Comparison of ENCODE assay signal across 26 cellular contexts in the genomic region with DNA sequence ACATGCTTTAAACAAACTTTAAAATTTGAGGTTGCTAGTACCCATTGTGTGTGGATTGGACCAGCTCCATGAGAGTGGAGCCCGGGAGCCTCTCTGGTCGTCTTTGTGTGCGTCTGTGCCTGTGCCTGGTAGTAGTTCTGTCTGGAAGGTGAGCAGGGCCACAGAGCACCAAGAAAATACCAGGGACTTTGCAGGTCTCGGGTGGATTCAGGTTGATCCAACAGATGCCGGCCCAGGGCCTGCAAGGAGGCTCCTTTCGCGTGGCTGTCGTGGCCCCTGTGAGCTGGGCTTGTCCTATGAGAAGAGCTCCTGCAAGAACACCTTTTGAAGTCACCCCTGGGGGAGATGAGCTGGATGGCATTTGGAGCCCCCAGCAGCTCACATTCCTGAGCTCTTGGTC. TPM values are rescaled to one million over a fixed set of nuclear protein-coding genes. Genes with fewer than 3 reads are reported as not detected.
A peak's percentile ranks its signal among the peaks of the same experiment; 100 is the strongest.
DNase-seq lines count a peak whose midpoint lies in the region; ATAC-seq, FAIRE-seq and TF ChIP-seq lines count a peak whose summit lies in the region.
"Had no signal": no experiment of that assay in that cellular context is flagged by ENCODE, and none has a peak within 500 bp of the region (broad histone marks: within the 10 kb centered on the region; RNA-seq: fewer than 3 reads in every experiment).

No MANE protein-coding gene starts in this region.

- no peak overlapping the region for H3K27ac Mint-ChIP-seq in nephron progenitor cell
- H3K27ac Mint-ChIP-seq: activated CD8-positive, alpha-beta T cell treated with anti-CD3 and anti-CD28 coated beads for 36 hours; activated naive CD8-positive, alpha-beta T cell; CD8-positive, alpha-beta memory T cell; T-helper 17 cell had no signal

- H3K9me3 Mint-ChIP-seq in nephron progenitor cell: no peaks in the 10 kb centered on the region
- H3K9me3 Mint-ChIP-seq: activated CD8-positive, alpha-beta T cell treated with anti-CD3 and anti-CD28 coated beads for 36 hours; CD8-positive, alpha-beta memory T cell had no signal

- no peak for TF ChIP-seq RAD21 in A549 (conservative IDR thresholded peaks at IDR 0.05 in 1 of 2, IDR thresholded peaks at IDR 0.05 in 1 of 2)

- POLR2A ChIA-PET in A549 (lab: Yijun Ruan, JAX): no interaction called here

- H3K4me3 Mint-ChIP-seq in nephron progenitor cell: no peak overlapping the region
- H3K4me3 Mint-ChIP-seq: activated CD8-positive, alpha-beta T cell treated with anti-CD3 and anti-CD28 coated beads for 36 hours; activated naive CD8-positive, alpha-beta T cell; CD8-positive, alpha-beta memory T cell; T-helper 17 cell had no signal

- intact Hi-C loops in esophagus muscularis mucosa (cut with DNase I): loop anchor here (10.0 kb wide), 1 partner anchor 278 kb away; no protein-coding TSS in a partner anchor
- intact Hi-C loops in prostate gland (cut with DNase I): loop anchor here (5.0 to 10.0 kb wide), 2 partner anchors 291 to 478 kb away; no protein-coding TSS in a partner anchor

- H3K27me3 Mint-ChIP-seq in nephron progenitor cell (ENCODE audit: low read depth, poor library complexity): peaks cover 5% of the 10 kb centered on the region
- H3K27me3 Mint-ChIP-seq: activated naive CD8-positive, alpha-beta T cell had no signal

- peaks cover 35% of the 10 kb centered on the region for H3K4me1 ChIP-seq in A549
- H3K4me1 ChIP-seq in esophagus muscularis mucosa: peaks cover 36 to 68% (median 59%) of the 10 kb centered on the region in 4 donors
- no peaks in the 10 kb centered on the region for H3K4me1 ChIP-seq in prostate gland (replicated peaks)

- H3K27me3 ChIP-seq in esophagus muscularis mucosa: no peaks in the 10 kb centered on the region
- H3K27me3 ChIP-seq in prostate gland (replicated peaks; ENCODE audit: insufficient read depth): peaks cover 6% of the 10 kb centered on the region

- no peaks in the 10 kb centered on the region for H3K36me3 Mint-ChIP-seq in nephron progenitor cell (ENCODE audit: low read depth)
- H3K36me3 Mint-ChIP-seq: activated naive CD8-positive, alpha-beta T cell; CD8-positive, alpha-beta memory T cell had no signal

- DNase-seq in A549 (ENCODE audit: low read depth in 1 of 2, low spot score in 1 of 2): no peak
- DNase-seq in esophagus muscularis mucosa (ENCODE audit: extremely low spot score): no peak
- no peak for DNase-seq in prostate gland (ENCODE audit: low spot score)
- no peak for DNase-seq in nephron progenitor cell
- DNase-seq in medulla oblongata (ENCODE audit: extremely low spot score): no peak
- DNase-seq in DMS79 treated with DMSO at 0.1 percent for 48 hours (lab: John Stamatoyannopoulos, UW): no peak
- DNase-seq: activated CD8-positive, alpha-beta T cell treated with anti-CD3 and anti-CD28 coated beads for 36 hours; activated T-cell treated with anti-CD3 and anti-CD28 coated beads, Interleukin-2, amount 50 U/mL, for 48 hours; CD8-positive, alpha-beta memory T cell; central memory CD4-positive, alpha-beta T cell; DND-41; effector CD8-positive, alpha-beta T cell; hippocampal formation; Kasumi-1; NCI-H1105 treated with DMSO at 0.1 percent for 48 hours; NCI-H2107; NCI-H526; nucleus accumbens; SIG-M5; stimulated activated CD4-positive, alpha-beta T cell treated with anti-CD3 and anti-CD28 coated beads, Interleukin-4, amount 100 ng/mL, for 24 hours; substantia nigra; T-helper 17 cell had no signal

- FAIRE-seq in A549 (lab: Jason Lieb, UNC): no peak
- FAIRE-seq: keratinocyte had no signal

- CTCF ChIA-PET in A549 (lab: Yijun Ruan, JAX): interaction anchor here (0.9 to 1.9 kb wide), 4 partner anchors 12 to 293 kb away, joined by 3 to 8 read pairs (median 4); no protein-coding TSS in a partner anchor

- no peaks in the 10 kb centered on the region for H3K9me3 ChIP-seq in A549
- no peaks in the 10 kb centered on the region for H3K9me3 ChIP-seq in esophagus muscularis mucosa
- no peaks in the 10 kb centered on the region for H3K9me3 ChIP-seq in prostate gland

- 86% methylated on average over 8 of the region's 8 CpGs for WGBS in A549 (ENCODE audit: missing lambda C conversion rate)
- 57% methylated on average over 3 of the region's 8 CpGs for WGBS in esophagus muscularis mucosa
- 51% methylated on average over 8 of the region's 8 CpGs for WGBS in prostate gland

- H3K27ac ChIP-seq in A549 (0 out of 6 replicates have a peak overlapping the region, but pooled peaks of 1 of the 2 experiments have one; percentile 26), VCaP (peak overlapping the region; percentile 0; the same call in 1 of the 2 replicates), esophagus muscularis mucosa (replicated peaks in 1 of 4) (peak overlapping the region; percentile 54 to 71 (median 64)), prostate gland (peak overlapping the region; percentile 61 to 74)

- H3K4me3 ChIP-seq in A549 (no peak overlapping the region), esophagus muscularis mucosa (no peak overlapping the region), prostate gland (no peak overlapping the region)

- TF ChIP-seq POLR2A in A549 (IDR thresholded peaks at IDR 0.05; ENCODE audit: low read length) (no peak), esophagus muscularis mucosa (IDR thresholded peaks at IDR 0.05; ENCODE audit: low read depth) (no peak), prostate gland (IDR thresholded peaks at IDR 0.05) (no peak)

- TF ChIP-seq EP300 in A549 (IDR thresholded peaks at IDR 0.05) (no peak), esophagus muscularis mucosa (IDR thresholded peaks at IDR 0.05) (no peak)

- ATAC-seq in A549 (no peak), GM18511 (IDR thresholded peaks at IDR 0.05; ENCODE audit: unreplicated experiment) (no peak)
- ATAC-seq: activated CD8-positive, alpha-beta T cell treated with anti-CD3 and anti-CD28 coated beads for 36 hours; T-helper 17 cell had no signal

- H3K4me1 Mint-ChIP-seq in nephron progenitor cell: peaks cover 46% of the 10 kb centered on the region
- H3K4me1 Mint-ChIP-seq: CD8-positive, alpha-beta memory T cell had no signal

- no peaks in the 10 kb centered on the region for H3K36me3 ChIP-seq in esophagus muscularis mucosa
- H3K36me3 ChIP-seq in prostate gland: no peaks in the 10 kb centered on the region

- TF ChIP-seq CTCF in A549 (IDR thresholded peaks at IDR 0.05) (no peak), VCaP (conservative IDR thresholded peaks at IDR 0.05) (no peak), esophagus muscularis mucosa (IDR thresholded peaks at IDR 0.05) (no peak), prostate gland (IDR thresholded peaks at IDR 0.05) (no peak), nephron progenitor cell (IDR thresholded peaks at IDR 0.05) (no peak)

- 0 out of 3 replicates have a peak overlapping the region, but pooled peaks have one; percentile 44 for H3K4me2 ChIP-seq in A549

TF ChIP-seq in A549, 52 proteins besides CTCF, POLR2A, EP300 and RAD21 (continues in another document):
- TF ChIP-seq SREBF2 (IDR thresholded peaks at IDR 0.05) (no peak), NFE2L2 (conservative IDR thresholded peaks at IDR 0.05; ENCODE audit: low read length) (no peak), EHF (CRISPR knock-in tag; IDR thresholded peaks at IDR 0.05) (no peak), SMC3 (IDR thresholded peaks at IDR 0.05) (no peak), GATA3 (IDR thresholded peaks at IDR 0.05; ENCODE audit: borderline replicate concordance) (no peak), ZFP36 (IDR thresholded peaks at IDR 0.05; ENCODE audit: borderline replicate concordance, partially characterized antibody) (no peak), KDM5A (IDR thresholded peaks at IDR 0.05) (no peak), MAFK (IDR thresholded peaks at IDR 0.05; ENCODE audit: partially characterized antibody) (no peak), HEYL (CRISPR knock-in tag; IDR thresholded peaks at IDR 0.05) (no peak), RNF2 (IDR thresholded peaks at IDR 0.05; ENCODE audit: borderline replicate concordance, low read depth) (no peak), JUNB (IDR thresholded peaks at IDR 0.05) (no peak), CHD2 (IDR thresholded peaks at IDR 0.05; ENCODE audit: low read length, partially characterized antibody) (no peak)
- TF ChIP-seq, protein P1, sequence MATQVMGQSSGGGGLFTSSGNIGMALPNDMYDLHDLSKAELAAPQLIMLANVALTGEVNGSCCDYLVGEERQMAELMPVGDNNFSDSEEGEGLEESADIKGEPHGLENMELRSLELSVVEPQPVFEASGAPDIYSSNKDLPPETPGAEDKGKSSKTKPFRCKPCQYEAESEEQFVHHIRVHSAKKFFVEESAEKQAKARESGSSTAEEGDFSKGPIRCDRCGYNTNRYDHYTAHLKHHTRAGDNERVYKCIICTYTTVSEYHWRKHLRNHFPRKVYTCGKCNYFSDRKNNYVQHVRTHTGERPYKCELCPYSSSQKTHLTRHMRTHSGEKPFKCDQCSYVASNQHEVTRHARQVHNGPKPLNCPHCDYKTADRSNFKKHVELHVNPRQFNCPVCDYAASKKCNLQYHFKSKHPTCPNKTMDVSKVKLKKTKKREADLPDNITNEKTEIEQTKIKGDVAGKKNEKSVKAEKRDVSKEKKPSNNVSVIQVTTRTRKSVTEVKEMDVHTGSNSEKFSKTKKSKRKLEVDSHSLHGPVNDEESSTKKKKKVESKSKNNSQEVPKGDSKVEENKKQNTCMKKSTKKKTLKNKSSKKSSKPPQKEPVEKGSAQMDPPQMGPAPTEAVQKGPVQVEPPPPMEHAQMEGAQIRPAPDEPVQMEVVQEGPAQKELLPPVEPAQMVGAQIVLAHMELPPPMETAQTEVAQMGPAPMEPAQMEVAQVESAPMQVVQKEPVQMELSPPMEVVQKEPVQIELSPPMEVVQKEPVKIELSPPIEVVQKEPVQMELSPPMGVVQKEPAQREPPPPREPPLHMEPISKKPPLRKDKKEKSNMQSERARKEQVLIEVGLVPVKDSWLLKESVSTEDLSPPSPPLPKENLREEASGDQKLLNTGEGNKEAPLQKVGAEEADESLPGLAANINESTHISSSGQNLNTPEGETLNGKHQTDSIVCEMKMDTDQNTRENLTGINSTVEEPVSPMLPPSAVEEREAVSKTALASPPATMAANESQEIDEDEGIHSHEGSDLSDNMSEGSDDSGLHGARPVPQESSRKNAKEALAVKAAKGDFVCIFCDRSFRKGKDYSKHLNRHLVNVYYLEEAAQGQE (IDR thresholded peaks at IDR 0.05): no peak

RNA-seq across cellular contexts. Expression of gene COL18A1, which starts 28.3 kb away (rescaled TPM):
- polyA plus RNA-seq in A549 (2011; rRNA removed) (17.3 and 19.0 TPM in 2 replicates), A549 (2017; fragmentation: RNase III; extraction: RNeasy Plus Mini Kit Qiagen cat#74134 plus additional on column Dnase treatment) (76.7 to 89.7 TPM (median 88.4 TPM) in 3 replicates)
- polyA plus RNA-seq in A549 (2012; cell fraction: cytosol; rRNA removed): 47.3 and 74.4 TPM in 2 replicates
- polyA plus RNA-seq in A549 (2012; cell fraction: nucleus; rRNA removed): 362 and 470 TPM in 2 replicates
- polyA minus RNA-seq in A549 (2011; rRNA and poly(A)+ RNA removed): 8.7 and 14.0 TPM in 2 replicates
- total RNA-seq in esophagus muscularis mucosa (100 to 1,000 TPM in 3 of 4 donors, 10 to 100 TPM in 1; 97.7 to 173 (median 110) TPM), prostate gland (100 to 1,000 TPM in 1 of 2 donors, 10 to 100 TPM in 1; 56.2 to 229 TPM)
